ENCODE assay signal across 19 cellular contexts in the genomic region with DNA sequence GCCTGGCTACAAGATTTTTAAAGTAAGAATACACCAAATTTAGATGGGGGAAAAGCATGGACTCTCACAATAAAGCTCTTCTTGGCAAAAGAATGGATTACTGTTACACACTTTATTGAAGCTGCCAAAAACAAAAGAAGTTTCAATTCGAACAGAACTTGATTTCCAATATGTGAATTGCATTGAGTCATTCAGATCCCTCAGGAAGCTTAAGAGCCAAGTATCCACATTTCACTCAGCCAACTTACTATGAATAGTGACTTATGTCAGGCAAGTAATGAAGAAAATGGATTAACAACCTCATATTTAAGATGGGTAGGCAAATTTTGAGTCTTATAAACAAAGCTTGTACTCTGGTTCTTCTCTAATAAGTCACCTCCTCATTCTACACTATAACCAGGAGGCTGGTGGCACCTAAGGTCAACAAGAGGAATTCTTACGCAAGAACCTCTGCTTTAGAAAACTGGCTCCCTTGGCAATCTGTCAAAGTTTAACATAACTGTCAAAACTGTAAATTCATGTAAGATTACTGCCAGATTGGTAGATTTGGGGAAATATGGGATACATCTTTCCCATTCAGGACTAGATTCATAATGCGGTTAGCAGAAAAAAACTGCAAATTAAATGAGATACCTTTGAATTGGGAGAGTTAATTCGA. TPM values are rescaled to one million over a fixed set of nuclear protein-coding genes. Genes with fewer than 3 reads are reported as not detected.
DNase-seq lines count a peak whose midpoint lies in the region; ATAC-seq lines count a peak whose summit lies in the region.
"Had no signal": no experiment of that assay in that cellular context is flagged by ENCODE, and none has a peak within 500 bp of the region (broad histone marks: within the 10 kb centered on the region; RNA-seq: fewer than 3 reads in every experiment).

No MANE protein-coding gene starts in this region.

- WGBS in GM23248 (ENCODE audit: low coverage in 1 of 2, low lambda C conversion rate in 2 of 2, missing lambda C conversion rate in 2 of 2), 2 experiments = 59 to 69% methylated on average over 4 of the region's 4 CpGs

- H3K9me3 ChIP-seq in GM23248 (ENCODE audit: low read depth) (no peaks in the 10 kb centered on the region), muscle layer of duodenum (ENCODE audit: control insufficient read depth in 1 of 2, low read length in 2 of 2) (no peaks in the 10 kb centered on the region), Karpas-422 (ENCODE audit: low read length) (no peaks in the 10 kb centered on the region)
- H3K9me3 ChIP-seq: adrenal gland, spleen, thoracic aorta had no signal

- in situ Hi-C loops in GM23248 (cut with MboI) = no loop called here

- H3K9me2 ChIP-seq in GM23248 (ENCODE audit: insufficient read depth) (no peaks in the 10 kb centered on the region), Karpas-422 (replicated peaks; ENCODE audit: insufficient read depth, low read length) (no peaks in the 10 kb centered on the region)

- H3K27me3 ChIP-seq in GM23248 (replicated peaks; ENCODE audit: insufficient read depth) (no peaks in the 10 kb centered on the region), muscle layer of duodenum (ENCODE audit: low read depth, low read length) (no peaks in the 10 kb centered on the region), Karpas-422 (ENCODE audit: low read length) (no peaks in the 10 kb centered on the region)
- H3K27me3 ChIP-seq: adrenal gland, spleen had no signal

- H3K4me3 ChIP-seq in GM23248 (no peak overlapping the region), muscle layer of duodenum (ENCODE audit: low read depth in 1 of 2, low read length in 2 of 2) (no peak overlapping the region), Karpas-422 (ENCODE audit: low read length) (no peak overlapping the region)
- H3K4me3 ChIP-seq: adrenal gland, lung, spleen, thoracic aorta had no signal

- DNase-seq in GM23248 (peak; percentile 45), MV-4-11 (lab: John Stamatoyannopoulos, UW) (peak; percentile 40), fibroblast of gingiva (ENCODE audit: low read depth) (peak; percentile 30), Karpas-422 (no peak), UCSD-AML1 (lab: John Stamatoyannopoulos, UW; ENCODE audit: unreplicated experiment) (no peak), NCI-H82 treated with DMSO at 0.1 percent for 48 hours (lab: John Stamatoyannopoulos, UW; ENCODE audit: unreplicated experiment) (no peak)
- DNase-seq: activated CD4-positive, CD25-positive, alpha-beta regulatory T cell; natural killer cell; NCI-H146; NCI-H2227 treated with DMSO at 0.1 percent for 48 hours; NK-92 treated with Interleukin-12 subunit alpha and Interleukin-12 subunit beta, amount 100 ng/mL, for 24 hours; posterior cingulate gyrus; spleen had no signal

- H3K4me1 ChIP-seq in GM23248 (ENCODE audit: insufficient read depth) (peaks cover 18% of the 10 kb centered on the region; the same call in 1 of the 2 replicates), muscle layer of duodenum (ENCODE audit: control insufficient read depth in 1 of 2, insufficient read depth in 2 of 2, low read length in 2 of 2) (peaks cover 5 to 40% of the 10 kb centered on the region in 2 donors), Karpas-422 (ENCODE audit: low read length) (peaks cover 28% of the 10 kb centered on the region)

- no peak overlapping the region for H2AFZ ChIP-seq in GM23248
- no peak overlapping the region for H2AFZ ChIP-seq in Karpas-422 (ENCODE audit: low read length)

- H4K20me1 ChIP-seq in GM23248 (ENCODE audit: insufficient read depth) (peaks cover 6% of the 10 kb centered on the region; the same call in 1 of the 2 replicates), Karpas-422 (ENCODE audit: insufficient read depth, low read depth, low read length) (no peaks in the 10 kb centered on the region)

- H3F3A ChIP-seq in GM23248 (ENCODE audit: insufficient read depth) = peaks cover 4% of the 10 kb centered on the region; the same call in 1 of the 2 replicates

- no peak overlapping the region for H3K4me2 ChIP-seq in GM23248 (ENCODE audit: unreplicated experiment)
- H3K4me2 ChIP-seq in Karpas-422 (ENCODE audit: low read depth, low read length, poor library complexity, severe bottlenecking) = no peak overlapping the region
- H3K4me2 ChIP-seq: KMS-11 had no signal

- ATAC-seq in HG02759 (IDR thresholded peaks at IDR 0.05; ENCODE audit: unreplicated experiment) = no peak
- ATAC-seq: natural killer cell had no signal

- H3K9ac ChIP-seq in GM23248 = no peak overlapping the region
- H3K9ac ChIP-seq in Karpas-422 (ENCODE audit: low read length) = no peak overlapping the region
- H3K9ac ChIP-seq: KMS-11 had no signal

- peaks cover 68% of the 10 kb centered on the region for H3K79me2 ChIP-seq in GM23248 (ENCODE audit: insufficient read depth)
- H3K79me2 ChIP-seq in Karpas-422 (ENCODE audit: low read length) = peaks cover 51% of the 10 kb centered on the region

- H3K27ac ChIP-seq in GM23248 (no peak overlapping the region), muscle layer of duodenum (ENCODE audit: low read length) (peak overlapping the region; percentile 40), Karpas-422 (ENCODE audit: low read length) (no peak overlapping the region)
- H3K27ac ChIP-seq: adrenal gland, KMS-11, spleen, thoracic aorta had no signal

- peaks cover 41% of the 10 kb centered on the region for H3K36me3 ChIP-seq in GM23248 (ENCODE audit: low read depth)
- peaks cover 33 to 42% of the 10 kb centered on the region in 2 donors for H3K36me3 ChIP-seq in muscle layer of duodenum (ENCODE audit: control insufficient read depth in 1 of 2, insufficient read depth in 2 of 2, low read length in 2 of 2)
- H3K36me3 ChIP-seq in Karpas-422 (ENCODE audit: insufficient read depth, low read length) = peaks cover 17% of the 10 kb centered on the region; the same call in 1 of the 2 replicates

RNA-seq across cellular contexts. Expression of a gene that starts 6.0 kb away (rescaled TPM):
- 106 and 121 TPM in 2 replicates for total RNA-seq in GM23248 (2014; rRNA removed; shearing (Covaris generic))
- 122 and 125 TPM in 2 replicates for polyA plus RNA-seq in GM23248 (2016; fragmentation: Nextera tagmentation; extraction: Ambion mirVana)
- total RNA-seq in Karpas-422 (2014; rRNA removed; shearing (Covaris generic); ENCODE audit: low replicate concordance) = 99.9 and 113 TPM in 2 replicates

RNA-seq across cellular contexts. Expression of a gene that starts 6.3 kb away (rescaled TPM):
- total RNA-seq in GM23248 (2014; rRNA removed; shearing (Covaris generic)) = 93.3 and 99.2 TPM in 2 replicates
- 139 and 140 TPM in 2 replicates for polyA plus RNA-seq in GM23248 (2016; fragmentation: Nextera tagmentation; extraction: Ambion mirVana)
- total RNA-seq in Karpas-422 (2014; rRNA removed; shearing (Covaris generic); ENCODE audit: low replicate concordance) = 40.7 and 48.8 TPM in 2 replicates

Comparison
In these comparisons a context has a peak if more than half of its experiments do, and no peak if none do; other contexts are left out.
1. DNase-seq: peak in GM23248 (single experiment), MV-4-11 (single experiment) and fibroblast of gingiva (single experiment); none in Karpas-422 (single experiment), UCSD-AML1 (single experiment) and NCI-H82 treated with DMSO at 0.1 percent for 48 hours (single experiment).